Comparison of ENCODE assay signal across 10 cellular contexts in the genomic region with DNA sequence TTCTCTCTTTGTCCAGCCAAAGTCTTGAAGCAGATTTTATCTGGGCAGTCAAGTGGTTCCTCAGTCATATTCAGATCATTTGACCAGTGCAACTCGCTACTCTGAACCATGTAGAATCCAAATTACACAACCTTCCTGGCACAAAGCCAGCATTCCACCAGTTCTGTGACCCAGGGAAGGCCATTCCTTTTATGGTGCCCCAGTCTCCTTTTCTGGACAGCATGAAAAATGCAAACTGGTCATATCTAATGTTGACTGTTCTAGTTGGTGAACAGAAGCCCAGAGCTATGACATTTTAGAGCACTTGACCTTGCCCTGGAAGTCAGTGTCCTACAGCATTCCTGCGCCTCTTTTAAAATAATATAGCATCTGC.
A peak's percentile ranks its signal among the peaks of the same experiment; 100 is the strongest.
DNase-seq lines count a peak whose midpoint lies in the region; ATAC-seq and TF ChIP-seq lines count a peak whose summit lies in the region.
"Had no signal": no experiment of that assay in that cellular context is flagged by ENCODE, and none has a peak within 500 bp of the region (broad histone marks: within the 10 kb centered on the region; RNA-seq: fewer than 3 reads in every experiment).

No MANE protein-coding gene starts in this region.

- H3K9me3 Mint-ChIP-seq in mesothelial cell of epicardium: no peaks in the 10 kb centered on the region

- TF ChIP-seq CTCF in lung (IDR thresholded peaks at IDR 0.05; ENCODE audit: control extremely low read depth, extremely low read depth) (no peak), uterus (IDR thresholded peaks at IDR 0.05) (no peak), mesothelial cell of epicardium (IDR thresholded peaks at IDR 0.05; ENCODE audit: unreplicated experiment) (no peak)

- peaks cover 14% of the 10 kb centered on the region for H3K4me1 Mint-ChIP-seq in mesothelial cell of epicardium

- no peaks in the 10 kb centered on the region for H3K36me3 Mint-ChIP-seq in mesothelial cell of epicardium

- H3K4me3 ChIP-seq in lung: no peak overlapping the region
- H3K4me3 ChIP-seq in uterus: no peak overlapping the region

- H3K27me3 ChIP-seq in lung (ENCODE audit: control insufficient read depth, insufficient read depth) (no peaks in the 10 kb centered on the region), uterus (no peaks in the 10 kb centered on the region)

- no peak overlapping the region for H3K4me3 Mint-ChIP-seq in mesothelial cell of epicardium

- H3K4me1 ChIP-seq in lung (ENCODE audit: control insufficient read depth in 2 of 2, insufficient read depth in 2 of 2, low read length in 2 of 2) (peaks cover 0 to 9% of the 10 kb centered on the region in 2 donors), uterus (peaks cover 0 to 6% of the 10 kb centered on the region in 2 donors)

- intact Hi-C loops in uterus (cut with DNase I; ENCODE audit: low total_unique reads): no loop called here

- no peak for TF ChIP-seq POLR2A in uterus (IDR thresholded peaks at IDR 0.05)

- ATAC-seq in lung (ENCODE audit: insufficient read depth, low FRiP score): peak; percentile 37
- no peak for ATAC-seq in GM19035 (IDR thresholded peaks at IDR 0.05; ENCODE audit: unreplicated experiment)

- H3K9me3 ChIP-seq in lung (ENCODE audit: control insufficient read depth in 2 of 2, insufficient read depth in 1 of 2, low read length in 1 of 2) (no peaks in the 10 kb centered on the region), uterus (no peaks in the 10 kb centered on the region)

- DNase-seq in NCI-H2196 treated with DMSO at 0.1 percent for 48 hours (lab: John Stamatoyannopoulos, UW; ENCODE audit: unreplicated experiment) (peak; percentile 29), epithelial cell of prostate (ENCODE audit: low read depth, low spot score) (no peak), lung (ENCODE audit: low spot score) (peak; percentile 84), uterus (peak; percentile 34 to 38), NCI-H446 treated with DMSO at 0.1 percent for 48 hours (lab: John Stamatoyannopoulos, UW) (no peak), mesothelial cell of epicardium (ENCODE audit: low spot score in 2 of 2, unreplicated experiment in 2 of 2) (no peak)
- DNase-seq: activated CD8-positive, alpha-beta memory T cell treated with anti-CD3 and anti-CD28 coated beads, Interleukin-2, amount 50 U/mL, for 48 hours; occipital lobe; stimulated activated naive CD4-positive, alpha-beta T cell had no signal

- H3K27me3 Mint-ChIP-seq in mesothelial cell of epicardium (ENCODE audit: low read depth): no peaks in the 10 kb centered on the region

- no peak overlapping the region for H3K27ac Mint-ChIP-seq in mesothelial cell of epicardium

- H3K27ac ChIP-seq in epithelial cell of prostate (peak overlapping the region; percentile 73), lung (ENCODE audit: low read depth in 1 of 2, low read length in 1 of 2) (peak overlapping the region in 1 of 2 donors; percentile 91), uterus (peak overlapping the region in 1 of 2 donors; percentile 45)

- no peaks in the 10 kb centered on the region for H3K36me3 ChIP-seq in lung (ENCODE audit: control insufficient read depth in 2 of 2, insufficient read depth in 2 of 2, low read length in 2 of 2)
- no peaks in the 10 kb centered on the region for H3K36me3 ChIP-seq in uterus

- 50 to 60% methylated on average over 2 of the region's 2 CpGs for WGBS in lung, 2 donors

Comparison
In these comparisons a context has a peak if more than half of its experiments do, and no peak if none do; other contexts are left out.
1. DNase-seq: peak in NCI-H2196 treated with DMSO at 0.1 percent for 48 hours (single experiment), lung (single experiment) and uterus (2 of 2); none in epithelial cell of prostate (single experiment), NCI-H446 treated with DMSO at 0.1 percent for 48 hours (single experiment) and mesothelial cell of epicardium (0 of 2).